Comparison of ENCODE assay signal across 8 cellular contexts in the genomic region with DNA sequence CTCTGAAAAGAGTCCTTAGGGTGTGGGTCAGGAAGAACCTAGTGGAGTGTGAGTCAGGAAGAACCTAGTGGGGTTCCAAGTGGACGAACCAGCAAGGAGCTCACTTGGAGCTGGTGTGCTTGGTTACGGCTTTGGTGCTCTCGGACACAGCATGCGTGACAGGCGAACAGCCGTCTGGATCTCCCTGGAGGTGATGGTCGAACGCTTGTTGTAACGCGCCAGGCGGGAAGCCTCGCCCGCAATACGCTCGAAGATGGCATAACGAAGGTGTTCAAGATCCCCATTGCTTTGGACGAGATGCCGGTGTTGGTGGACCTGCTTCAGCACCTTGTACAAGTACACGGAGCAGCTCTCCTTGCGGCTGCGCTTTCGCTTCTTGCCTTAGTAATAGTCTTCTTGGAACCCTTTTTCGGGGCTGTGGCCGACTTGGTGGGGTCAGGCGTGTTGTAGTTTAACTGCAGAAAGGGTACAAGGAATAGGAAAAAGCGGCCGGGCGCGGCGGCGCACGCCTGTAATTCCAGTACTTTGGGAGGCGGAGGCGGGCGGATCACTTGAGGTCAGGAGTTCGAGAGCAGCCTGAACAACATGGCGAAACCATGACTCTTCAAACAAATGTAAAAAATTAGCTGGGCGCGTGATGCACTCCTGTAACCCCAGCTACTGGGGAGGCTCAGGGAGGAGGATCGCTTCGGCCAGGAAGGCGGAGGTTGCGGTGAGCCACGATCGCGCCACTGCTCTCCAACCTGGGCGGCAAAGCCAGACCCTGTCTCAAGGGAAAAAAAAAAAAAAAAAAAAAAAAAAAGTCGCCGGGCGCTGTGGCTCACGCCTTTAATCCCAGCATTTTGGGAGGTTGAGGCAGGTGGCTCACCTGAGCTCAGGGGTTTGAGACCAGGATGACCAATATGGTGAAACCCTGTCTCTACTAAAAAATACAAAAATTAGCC. TPM values are rescaled to one million over a fixed set of nuclear protein-coding genes. Genes with fewer than 3 reads are reported as not detected.
DNase-seq lines count a peak whose midpoint lies in the region; ATAC-seq lines count a peak whose summit lies in the region.

No MANE protein-coding gene starts in this region.

- H3K4me1 Mint-ChIP-seq in CD8-positive, alpha-beta memory T cell = peaks cover 36 to 50% (median 45%) of the 10 kb centered on the region in 3 donors
- H3K4me1 Mint-ChIP-seq in naive B cell = peaks cover 25 to 49% (median 29%) of the 10 kb centered on the region in 3 donors

- peak overlapping the region; percentile 93 to 99 (median 96) for H3K4me3 Mint-ChIP-seq in CD8-positive, alpha-beta memory T cell
- H3K4me3 Mint-ChIP-seq in naive B cell = peak overlapping the region; percentile 89 to 100 (median 99)

- peaks cover 0 to 4% (median 0%) of the 10 kb centered on the region in 5 donors for H3K9me3 Mint-ChIP-seq in CD8-positive, alpha-beta memory T cell
- H3K9me3 Mint-ChIP-seq in naive B cell = peaks cover 0 to 13% (median 8%) of the 10 kb centered on the region in 7 donors

- no peaks in the 10 kb centered on the region for H3K27me3 Mint-ChIP-seq in CD8-positive, alpha-beta memory T cell
- no peaks in the 10 kb centered on the region for H3K27me3 Mint-ChIP-seq in naive B cell

- H3K36me3 ChIP-seq in CD8-positive, alpha-beta memory T cell (ENCODE audit: insufficient read depth, low read length) = no peaks in the 10 kb centered on the region

- CTCF ChIA-PET in CD8-positive, alpha-beta memory T cell (lab: Charles Lee) = interaction anchor here (0.7 to 14.1 kb wide), 13 partner anchors 10 to 1046 kb away, joined by 3 to 229 read pairs (median 4); a partner anchor contains a TSS

- H3K27me3 ChIP-seq in CD8-positive, alpha-beta memory T cell (ENCODE audit: insufficient read depth, low read length, poor library complexity, severe bottlenecking) = no peaks in the 10 kb centered on the region

- peak overlapping the region; percentile 63 for H3K4me3 ChIP-seq in CD8-positive, alpha-beta memory T cell (ENCODE audit: low read length)

- H3K36me3 Mint-ChIP-seq in CD8-positive, alpha-beta memory T cell = peaks cover 0 to 11% (median 0%) of the 10 kb centered on the region in 3 donors
- H3K36me3 Mint-ChIP-seq in naive B cell = peaks cover 5 to 7% of the 10 kb centered on the region in 2 donors

- peak in 4 of 5 donors; percentile 13 to 53 (median 22) for DNase-seq in CD8-positive, alpha-beta memory T cell
- peak; percentile 6 for DNase-seq in NCI-H69 (lab: John Stamatoyannopoulos, UW)
- peak; percentile 24 for DNase-seq in cerebellar cortex (ENCODE audit: low spot score)
- DNase-seq in naive B cell = peak; percentile 12

- H3K27ac ChIP-seq in CD8-positive, alpha-beta memory T cell (ENCODE audit: low read depth, low read length) = peak overlapping the region; percentile 83

- H3K9me3 ChIP-seq in CD8-positive, alpha-beta memory T cell (ENCODE audit: low read length) = no peaks in the 10 kb centered on the region

- ATAC-seq in naive B cell (ENCODE audit: low read depth in 2 of 2) (no peak), HG03097 (IDR thresholded peaks at IDR 0.05; ENCODE audit: low FRiP score, unreplicated experiment) (no peak), HG03565 (IDR thresholded peaks at IDR 0.05; ENCODE audit: unreplicated experiment) (no peak), GM21423 (IDR thresholded peaks at IDR 0.05; ENCODE audit: unreplicated experiment) (no peak), HG03521 (IDR thresholded peaks at IDR 0.05; ENCODE audit: unreplicated experiment) (no peak)

- peaks cover 25% of the 10 kb centered on the region for H3K4me1 ChIP-seq in CD8-positive, alpha-beta memory T cell (ENCODE audit: insufficient read depth, low read length)

- H3K27ac Mint-ChIP-seq in CD8-positive, alpha-beta memory T cell = peak overlapping the region; percentile 87 to 99 (median 97)
- H3K27ac Mint-ChIP-seq in naive B cell = peak overlapping the region; percentile 93 to 100 (median 98)

- POLR2A ChIA-PET in CD8-positive, alpha-beta memory T cell (lab: Charles Lee) = interaction anchor here (0.5 to 12.2 kb wide), 22 partner anchors 9 to 1740 kb away, joined by 3 to 623 read pairs (median 6); a partner anchor contains a TSS

RNA-seq across cellular contexts. Expression of a gene that starts 48.0 kb away (rescaled TPM):
- not detected for total RNA-seq in CD8-positive, alpha-beta memory T cell
- not detected for polyA plus RNA-seq in CD8-positive, alpha-beta memory T cell
- polyA plus RNA-seq in naive B cell (ENCODE audit: low read depth in 6 of 6) = not detected
